ENCODE assay signal across 10 cellular contexts in the genomic region with DNA sequence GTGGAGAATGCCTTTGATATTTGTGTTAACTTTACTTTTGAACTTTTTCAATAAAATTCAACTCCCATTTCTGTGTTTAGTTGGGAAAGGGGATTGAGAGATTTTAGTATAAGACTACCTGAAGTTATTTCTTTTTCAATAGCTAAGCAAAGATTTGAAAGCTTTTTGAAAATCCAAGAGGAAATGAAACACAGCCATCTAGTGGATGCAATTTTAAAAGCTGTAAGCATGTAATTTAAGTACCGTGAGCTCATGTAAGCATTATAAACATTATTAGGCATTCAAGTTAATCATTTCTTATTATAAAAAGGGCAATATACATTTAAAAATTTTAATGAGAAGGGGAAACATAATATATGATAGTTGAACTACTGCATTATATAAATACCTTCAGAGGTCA.
A peak's percentile ranks its signal among the peaks of the same experiment; 100 is the strongest.
DNase-seq lines count a peak whose midpoint lies in the region; ATAC-seq and TF ChIP-seq lines count a peak whose summit lies in the region.
"Had no signal": no experiment of that assay in that cellular context is flagged by ENCODE, and none has a peak within 500 bp of the region (broad histone marks: within the 10 kb centered on the region; RNA-seq: fewer than 3 reads in every experiment).

No MANE protein-coding gene starts in this region.

- no peaks in the 10 kb centered on the region for H3K9me3 Mint-ChIP-seq in activated T-helper 1 cell treated with anti-CD3 and anti-CD28 coated beads, Interleukin-12 subunit alpha, Interleukin-12 subunit beta, Interleukin-2, Interleukin-4 antibody, amounts not matched to agents 30 ng/mL and 10 ng/mL and 1 ng/mL, durations not matched to agents 14 hours and 24 hours and 36 hours
- H3K9me3 Mint-ChIP-seq: dendritic cell treated with granulocyte-macrophage colony-stimulating factor and Interleukin-4, amounts not matched to agents 40 ng/mL and 50 ng/mL, for 4 days had no signal

- 9 to 32% (median 20%) methylated on average over 1 of the region's 1 CpG for WGBS in heart left ventricle, 4 donors
- 16% methylated on average over 1 of the region's 1 CpG for WGBS in right cardiac atrium

- no peak overlapping the region for H3K4me2 ChIP-seq in fibroblast of lung (ENCODE audit: extremely low read depth, insufficient read depth, low read length)

- H3K27me3 ChIP-seq in heart left ventricle, result no peaks in the 10 kb centered on the region
- H3K27me3 ChIP-seq in right cardiac atrium (ENCODE audit: control insufficient read depth, insufficient read depth), result no peaks in the 10 kb centered on the region
- H3K27me3 ChIP-seq in Panc1 (ENCODE audit: control insufficient read depth, insufficient read depth, low read length), result no peaks in the 10 kb centered on the region
- H3K27me3 ChIP-seq in fibroblast of lung (ENCODE audit: control insufficient read depth, insufficient read depth, low read length), result no peaks in the 10 kb centered on the region
- no peaks in the 10 kb centered on the region for H3K27me3 ChIP-seq in upper lobe of right lung

- H3K4me3 ChIP-seq in heart left ventricle (no peak overlapping the region), right cardiac atrium (ENCODE audit: low read length) (no peak overlapping the region), Panc1 (ENCODE audit: low read depth in 2 of 2, low read length in 2 of 2) (no peak overlapping the region), fibroblast of lung (replicated peaks in 1 of 4; ENCODE audit: control extremely low read depth in 1 of 4, insufficient read depth in 1 of 4, low read depth in 3 of 4, low read length in 4 of 4) (no peak overlapping the region), upper lobe of right lung (no peak overlapping the region)

- in situ Hi-C loops in Panc1 (cut with HindIII; ENCODE audit: low pct_unique_long_range_greater_than_20kb, low sequenced_read_pairs), result no loop called here

- CTCF ChIA-PET in Panc1 (lab: Charles Lee), result no interaction called here

- intact Hi-C loops in heart left ventricle (cut with DNase I), result no loop called here
- intact Hi-C loops in right cardiac atrium (cut with DNase I), result no loop called here
- intact Hi-C loops in Panc1 (cut with micrococcal nuclease; ENCODE audit: unreplicated experiment), result loop anchor here (10.0 kb wide), 1 partner anchor 408 kb away; no protein-coding TSS in a partner anchor
- intact Hi-C loops in upper lobe of right lung (cut with DNase I), result no loop called here
- intact Hi-C loops in activated T-helper 1 cell treated with anti-CD3 and anti-CD28 coated beads, Interleukin-12 subunit alpha, Interleukin-12 subunit beta, Interleukin-2, Interleukin-4 antibody, amounts not matched to agents 30 ng/mL and 10 ng/mL and 1 ng/mL, durations not matched to agents 14 hours and 24 hours and 36 hours (cut with micrococcal nuclease), result no loop called here

- H2AFZ ChIP-seq in fibroblast of lung (ENCODE audit: low read length), result no peak overlapping the region

- TF ChIP-seq POLR2A in heart left ventricle (IDR thresholded peaks at IDR 0.05), result no peak

- DNase-seq in heart left ventricle (no peak), right cardiac atrium (no peak), Panc1 (ENCODE audit: low read depth, low spot score) (no peak), fibroblast of lung (ENCODE audit: low read depth in 2 of 2) (peak; percentile 25 to 59), upper lobe of right lung (no peak), cerebellum (ENCODE audit: low spot score) (no peak)
- DNase-seq in activated T-helper 1 cell treated with anti-CD3 and anti-CD28 coated beads, Interleukin-12 subunit alpha, Interleukin-12 subunit beta, Interleukin-2, Interleukin-4 antibody, amounts not matched to agents 30 ng/mL and 10 ng/mL and 1 ng/mL, durations not matched to agents 14 hours and 24 hours and 36 hours (ENCODE audit: low spot score), result no peak
- DNase-seq: WERI-Rb-1 had no signal

- ATAC-seq in heart left ventricle (no peak), right cardiac atrium (no peak), Panc1 (no peak), upper lobe of right lung (no peak), HG02852 (IDR thresholded peaks at IDR 0.05; ENCODE audit: unreplicated experiment) (no peak)

- H3K27ac Mint-ChIP-seq in activated T-helper 1 cell treated with anti-CD3 and anti-CD28 coated beads, Interleukin-12 subunit alpha, Interleukin-12 subunit beta, Interleukin-2, Interleukin-4 antibody, amounts not matched to agents 30 ng/mL and 10 ng/mL and 1 ng/mL, durations not matched to agents 14 hours and 24 hours and 36 hours, result no peak overlapping the region
- H3K27ac Mint-ChIP-seq: dendritic cell treated with granulocyte-macrophage colony-stimulating factor and Interleukin-4, amounts not matched to agents 40 ng/mL and 50 ng/mL, for 4 days had no signal

- POLR2A ChIA-PET in Panc1 (lab: Charles Lee), result no interaction called here

- H3K9me3 ChIP-seq in heart left ventricle, result no peaks in the 10 kb centered on the region
- no peaks in the 10 kb centered on the region for H3K9me3 ChIP-seq in right cardiac atrium (ENCODE audit: control insufficient read depth, low read length)
- H3K9me3 ChIP-seq in Panc1 (ENCODE audit: control insufficient read depth, insufficient read depth, low read depth, low read length), result no peaks in the 10 kb centered on the region
- no peaks in the 10 kb centered on the region for H3K9me3 ChIP-seq in fibroblast of lung (ENCODE audit: control insufficient read depth, insufficient read depth, low read depth, low read length)
- no peaks in the 10 kb centered on the region for H3K9me3 ChIP-seq in upper lobe of right lung

- TF ChIP-seq CTCF in heart left ventricle (IDR thresholded peaks at IDR 0.05), result peak in 7 of 12 donors; percentile 6 to 40 (median 27)
- peak; percentile 19; the same call in 1 of the 2 replicates for TF ChIP-seq CTCF in Panc1 (IDR thresholded peaks at IDR 0.05)
- TF ChIP-seq CTCF in fibroblast of lung (conservative IDR thresholded peaks at IDR 0.05 in 1 of 2, IDR thresholded peaks at IDR 0.05 in 1 of 2; ENCODE audit: low read depth in 1 of 2, low read length in 2 of 2), result peak in 1 of 2 donors; percentile 60
- peak; percentile 33 for TF ChIP-seq CTCF in upper lobe of right lung (IDR thresholded peaks at IDR 0.05)

- no peaks in the 10 kb centered on the region for H3K79me2 ChIP-seq in fibroblast of lung (ENCODE audit: control insufficient read depth, insufficient read depth, low read length)

- H3K36me3 ChIP-seq in heart left ventricle (no peaks in the 10 kb centered on the region), Panc1 (ENCODE audit: control insufficient read depth, insufficient read depth, low read length) (no peaks in the 10 kb centered on the region), fibroblast of lung (ENCODE audit: control insufficient read depth, insufficient read depth, low read length) (no peaks in the 10 kb centered on the region), upper lobe of right lung (no peaks in the 10 kb centered on the region)
- H3K36me3 ChIP-seq: WERI-Rb-1 had no signal

- no peaks in the 10 kb centered on the region for H3K4me1 Mint-ChIP-seq in activated T-helper 1 cell treated with anti-CD3 and anti-CD28 coated beads, Interleukin-12 subunit alpha, Interleukin-12 subunit beta, Interleukin-2, Interleukin-4 antibody, amounts not matched to agents 30 ng/mL and 10 ng/mL and 1 ng/mL, durations not matched to agents 14 hours and 24 hours and 36 hours (ENCODE audit: low read depth)

- no peak overlapping the region for H3K9ac ChIP-seq in fibroblast of lung (ENCODE audit: insufficient read depth, low read length)

- H3K36me3 Mint-ChIP-seq in activated T-helper 1 cell treated with anti-CD3 and anti-CD28 coated beads, Interleukin-12 subunit alpha, Interleukin-12 subunit beta, Interleukin-2, Interleukin-4 antibody, amounts not matched to agents 30 ng/mL and 10 ng/mL and 1 ng/mL, durations not matched to agents 14 hours and 24 hours and 36 hours (ENCODE audit: low read depth), result no peaks in the 10 kb centered on the region

- BruUV-seq in Panc1 (replicated peaks; lab: Mats Ljungman, UMichigan), result no TSS peak

- H3K27ac ChIP-seq in heart left ventricle (no peak overlapping the region), right cardiac atrium (ENCODE audit: low read length) (no peak overlapping the region), Panc1 (ENCODE audit: low read length) (no peak overlapping the region), fibroblast of lung (ENCODE audit: insufficient read depth, low read length) (no peak overlapping the region), upper lobe of right lung (no peak overlapping the region)
- H3K27ac ChIP-seq: WERI-Rb-1 had no signal

- peaks cover 2% of the 10 kb centered on the region for H3K27me3 Mint-ChIP-seq in activated T-helper 1 cell treated with anti-CD3 and anti-CD28 coated beads, Interleukin-12 subunit alpha, Interleukin-12 subunit beta, Interleukin-2, Interleukin-4 antibody, amounts not matched to agents 30 ng/mL and 10 ng/mL and 1 ng/mL, durations not matched to agents 14 hours and 24 hours and 36 hours (ENCODE audit: insufficient read depth)
- H3K27me3 Mint-ChIP-seq: dendritic cell treated with granulocyte-macrophage colony-stimulating factor and Interleukin-4, amounts not matched to agents 40 ng/mL and 50 ng/mL, for 4 days had no signal

- H4K20me1 ChIP-seq in fibroblast of lung (ENCODE audit: control insufficient read depth, extremely low read depth, insufficient read depth, low read length), result no peaks in the 10 kb centered on the region

- H3K4me1 ChIP-seq in heart left ventricle (no peaks in the 10 kb centered on the region), right cardiac atrium (ENCODE audit: control insufficient read depth, insufficient read depth, low read length) (no peaks in the 10 kb centered on the region), Panc1 (ENCODE audit: control insufficient read depth, insufficient read depth, low read length) (no peaks in the 10 kb centered on the region), fibroblast of lung (ENCODE audit: control insufficient read depth, extremely low read depth, insufficient read depth, low read length) (no peaks in the 10 kb centered on the region), upper lobe of right lung (no peaks in the 10 kb centered on the region)

- H3K4me3 Mint-ChIP-seq in activated T-helper 1 cell treated with anti-CD3 and anti-CD28 coated beads, Interleukin-12 subunit alpha, Interleukin-12 subunit beta, Interleukin-2, Interleukin-4 antibody, amounts not matched to agents 30 ng/mL and 10 ng/mL and 1 ng/mL, durations not matched to agents 14 hours and 24 hours and 36 hours, result no peak overlapping the region
- H3K4me3 Mint-ChIP-seq: dendritic cell treated with granulocyte-macrophage colony-stimulating factor and Interleukin-4, amounts not matched to agents 40 ng/mL and 50 ng/mL, for 4 days had no signal

Comparison
In these comparisons a context has a peak if more than half of its experiments do, and no peak if none do; other contexts are left out.
1. DNase-seq: peak in fibroblast of lung (2 of 2); none in heart left ventricle (0 of 5), right cardiac atrium (0 of 3), Panc1 (single experiment), upper lobe of right lung (single experiment), cerebellum (single experiment) and activated T-helper 1 cell treated with anti-CD3 and anti-CD28 coated beads, Interleukin-12 subunit alpha, Interleukin-12 subunit beta, Interleukin-2, Interleukin-4 antibody, amounts not matched to agents 30 ng/mL and 10 ng/mL and 1 ng/mL, durations not matched to agents 14 hours and 24 hours and 36 hours (single experiment).